In genomic region chr1:221335161-221336101, GRCh38 we compare ENCODE assay signal across 8 cellular contexts.
DNase-seq lines count a peak whose midpoint lies in the region; ATAC-seq and TF ChIP-seq lines count a peak whose summit lies in the region.

No MANE protein-coding gene starts in this region.

- no peak for TF ChIP-seq CTCF in AG09309 (IDR thresholded peaks at IDR 0.05; ENCODE audit: control insufficient read depth, insufficient read depth, low read depth, low read length, missing control alignments)

- DNase-seq in AG09309 (ENCODE audit: low read depth) = peak; percentile 82
- DNase-seq in NCI-H146 (lab: John Stamatoyannopoulos, UW) = peak; percentile 50
- DNase-seq in mucosa of gallbladder (ENCODE audit: low spot score) = peak; percentile 16
- DNase-seq in activated T-cell treated with anti-CD3 and anti-CD28 coated beads, Interleukin-2, amount 50 U/mL, for 4 hours = no peak
- no peak for DNase-seq in activated naive CD4-positive, alpha-beta T cell treated with anti-CD3 and anti-CD28 coated beads, Interleukin-2, amount 10 ng/mL, durations not matched to agents 7 days and 5 days

- 87 to 94% methylated on average over 5 of the region's 5 CpGs for WGBS in ectodermal cell, 2 experiments

- ATAC-seq in GM18511 (IDR thresholded peaks at IDR 0.05; ENCODE audit: unreplicated experiment) (no peak), HG03439 (IDR thresholded peaks at IDR 0.05; ENCODE audit: unreplicated experiment) (no peak)
- no peak for ATAC-seq in activated T-cell treated with anti-CD3 and anti-CD28 coated beads, Interleukin-2, amount 50 U/mL, for 4 hours

- peaks cover 3% of the 10 kb centered on the region for H3K27me3 Mint-ChIP-seq in activated T-cell treated with anti-CD3 and anti-CD28 coated beads, Interleukin-2, amount 50 U/mL, for 4 hours (ENCODE audit: low read depth)
- no peaks in the 10 kb centered on the region for H3K27me3 Mint-ChIP-seq in activated naive CD4-positive, alpha-beta T cell treated with anti-CD3 and anti-CD28 coated beads, Interleukin-2, amount 10 ng/mL, durations not matched to agents 7 days and 5 days

- CTCF ChIA-PET in activated naive CD4-positive, alpha-beta T cell treated with anti-CD3 and anti-CD28 coated beads, Interleukin-2, amount 10 ng/mL, durations not matched to agents 7 days and 5 days (lab: Charles Lee) = interaction anchor here (0.5 to 0.7 kb wide), 2 partner anchors 25 to 496 kb away, joined by 3 read pairs; no protein-coding TSS in a partner anchor

- no peak overlapping the region for H3K4me3 ChIP-seq in AG09309 (ENCODE audit: control insufficient read depth, low read depth, low read length)
- H3K4me3 ChIP-seq in ectodermal cell (ENCODE audit: insufficient read depth, low read depth, low read length) = no peak overlapping the region

- H3K4me1 ChIP-seq in ectodermal cell (ENCODE audit: control insufficient read depth, insufficient read depth, low read length) = peaks cover 10% of the 10 kb centered on the region

- no peak overlapping the region for H3K4me3 Mint-ChIP-seq in activated T-cell treated with anti-CD3 and anti-CD28 coated beads, Interleukin-2, amount 50 U/mL, for 4 hours
- H3K4me3 Mint-ChIP-seq in activated naive CD4-positive, alpha-beta T cell treated with anti-CD3 and anti-CD28 coated beads, Interleukin-2, amount 10 ng/mL, durations not matched to agents 7 days and 5 days = no peak overlapping the region

- H3K9me3 Mint-ChIP-seq in activated T-cell treated with anti-CD3 and anti-CD28 coated beads, Interleukin-2, amount 50 U/mL, for 4 hours = peaks cover 22% of the 10 kb centered on the region
- H3K9me3 Mint-ChIP-seq in activated naive CD4-positive, alpha-beta T cell treated with anti-CD3 and anti-CD28 coated beads, Interleukin-2, amount 10 ng/mL, durations not matched to agents 7 days and 5 days = no peaks in the 10 kb centered on the region

- H3K36me3 Mint-ChIP-seq in activated T-cell treated with anti-CD3 and anti-CD28 coated beads, Interleukin-2, amount 50 U/mL, for 4 hours (ENCODE audit: insufficient read depth) = no peaks in the 10 kb centered on the region
- no peaks in the 10 kb centered on the region for H3K36me3 Mint-ChIP-seq in activated naive CD4-positive, alpha-beta T cell treated with anti-CD3 and anti-CD28 coated beads, Interleukin-2, amount 10 ng/mL, durations not matched to agents 7 days and 5 days

- no peaks in the 10 kb centered on the region for H3K27me3 ChIP-seq in ectodermal cell (ENCODE audit: control insufficient read depth, insufficient read depth, low read length, poor library complexity, severe bottlenecking)

- no peaks in the 10 kb centered on the region for H3K9me3 ChIP-seq in ectodermal cell (ENCODE audit: control insufficient read depth, low read length)

- H3K27ac ChIP-seq in ectodermal cell (ENCODE audit: insufficient read depth, low read depth, low read length, poor library complexity, severe bottlenecking) = peak overlapping the region; percentile 28

- H3K4me1 Mint-ChIP-seq in activated T-cell treated with anti-CD3 and anti-CD28 coated beads, Interleukin-2, amount 50 U/mL, for 4 hours (ENCODE audit: low read depth) = no peaks in the 10 kb centered on the region
- no peaks in the 10 kb centered on the region for H3K4me1 Mint-ChIP-seq in activated naive CD4-positive, alpha-beta T cell treated with anti-CD3 and anti-CD28 coated beads, Interleukin-2, amount 10 ng/mL, durations not matched to agents 7 days and 5 days

- H3K27ac Mint-ChIP-seq in activated naive CD4-positive, alpha-beta T cell treated with anti-CD3 and anti-CD28 coated beads, Interleukin-2, amount 10 ng/mL, durations not matched to agents 7 days and 5 days = no peak overlapping the region

- H3K36me3 ChIP-seq in ectodermal cell (ENCODE audit: control insufficient read depth, insufficient read depth, low read length) = no peaks in the 10 kb centered on the region

Comparison
In these comparisons a context has a peak if more than half of its experiments do, and no peak if none do; other contexts are left out.
1. DNase-seq: peak in AG09309 (single experiment), NCI-H146 (single experiment) and mucosa of gallbladder (single experiment); none in activated T-cell treated with anti-CD3 and anti-CD28 coated beads, Interleukin-2, amount 50 U/mL, for 4 hours (single experiment) and activated naive CD4-positive, alpha-beta T cell treated with anti-CD3 and anti-CD28 coated beads, Interleukin-2, amount 10 ng/mL, durations not matched to agents 7 days and 5 days (single experiment).